In genomic region chr11:102268985-102269470, GRCh38 we compare ENCODE assay signal across 9 cellular contexts. TPM values are rescaled to one million over a fixed set of nuclear protein-coding genes. Genes with fewer than 3 reads are reported as not detected.
DNase-seq lines count a peak whose midpoint lies in the region; ATAC-seq and TF ChIP-seq lines count a peak whose summit lies in the region.
"Had no signal": no experiment of that assay in that cellular context is flagged by ENCODE, and none has a peak within 500 bp of the region (broad histone marks: within the 10 kb centered on the region; RNA-seq: fewer than 3 reads in every experiment).

No MANE protein-coding gene starts in this region.

- H2BK15ac ChIP-seq in neuronal stem cell (ENCODE audit: low read length) = no peak overlapping the region

- H3K18ac ChIP-seq in neuronal stem cell (ENCODE audit: low read length) = peak overlapping the region; percentile 13

- no peaks in the 10 kb centered on the region for H3K79me1 ChIP-seq in neuronal stem cell (ENCODE audit: low read depth, low read length)

- no CpG with 5 or more reads among the region's 6 CpGs for WGBS in neuronal stem cell (ENCODE audit: extremely low coverage in 2 of 2, insufficient read length in 2 of 2, insufficient replicate concordance in 1 of 2), 2 donors

- no peaks in the 10 kb centered on the region for H3K27me3 Mint-ChIP-seq in CD4-positive, alpha-beta T cell
- peaks cover 9 to 14% of the 10 kb centered on the region in 2 donors for H3K27me3 Mint-ChIP-seq in effector memory CD8-positive, alpha-beta T cell

- H2BK12ac ChIP-seq in neuronal stem cell (ENCODE audit: low read length) = no peak overlapping the region

- no peak overlapping the region for H3K27ac ChIP-seq in CD4-positive, alpha-beta T cell (ENCODE audit: low read depth, low read length)
- H3K27ac ChIP-seq in neuronal stem cell (replicated peaks; ENCODE audit: low read length) = no peak overlapping the region
- H3K27ac ChIP-seq: neutrophil had no signal

- POLR2A ChIA-PET in CD4-positive, alpha-beta T cell (lab: Charles Lee) = interaction anchor here (0.6 to 2.5 kb wide), 8 partner anchors 8 to 81 kb away, joined by 3 to 9 read pairs (median 4); no protein-coding TSS in a partner anchor

- DNase-seq in CD4-positive, alpha-beta T cell = no peak
- peak; percentile 30 for DNase-seq in NCI-H69 (lab: John Stamatoyannopoulos, UW)
- DNase-seq in effector memory CD8-positive, alpha-beta T cell = no peak
- no peak for DNase-seq in neuronal stem cell (ENCODE audit: low spot score)
- no peak for DNase-seq in hippocampal formation (lab: John Stamatoyannopoulos, UW)
- DNase-seq in NCI-H82 treated with DMSO at 0.1 percent for 48 hours (lab: John Stamatoyannopoulos, UW; ENCODE audit: unreplicated experiment) = no peak
- DNase-seq in activated CD8-positive, alpha-beta memory T cell treated with anti-CD3 and anti-CD28 coated beads for 24 hours = no peak

- no peak for ATAC-seq in CD4-positive, alpha-beta T cell (ENCODE audit: poor library complexity)
- no peak for ATAC-seq in effector memory CD8-positive, alpha-beta T cell (replicated peaks)
- no peak for ATAC-seq in HG03439 (IDR thresholded peaks at IDR 0.05; ENCODE audit: unreplicated experiment)

- H3K4me2 ChIP-seq in neuronal stem cell (ENCODE audit: insufficient read depth, low read length, poor library complexity, severe bottlenecking) = peak overlapping the region; percentile 30

- H3K4me1 ChIP-seq in neuronal stem cell (ENCODE audit: control insufficient read depth in 2 of 2, insufficient read depth in 1 of 2, low read depth in 1 of 2, low read length in 2 of 2) = peaks cover 0 to 6% of the 10 kb centered on the region in 2 donors

- peak overlapping the region; percentile 78 for H3K27ac Mint-ChIP-seq in CD4-positive, alpha-beta T cell
- H3K27ac Mint-ChIP-seq in effector memory CD8-positive, alpha-beta T cell = peak overlapping the region; percentile 42 to 76

- no peaks in the 10 kb centered on the region for H3K9me3 ChIP-seq in CD4-positive, alpha-beta T cell (ENCODE audit: control insufficient read depth, low read length)
- peaks cover 0 to 2% of the 10 kb centered on the region in 2 donors for H3K9me3 ChIP-seq in neuronal stem cell (replicated peaks in 1 of 2; ENCODE audit: control insufficient read depth in 2 of 2, insufficient read depth in 1 of 2, low read depth in 1 of 2, low read length in 2 of 2)
- H3K9me3 ChIP-seq: neutrophil had no signal

- no peak overlapping the region for H3K4me3 ChIP-seq in neuronal stem cell (ENCODE audit: low read length in 2 of 2)

- TF ChIP-seq CTCF in CD4-positive, alpha-beta T cell (IDR thresholded peaks at IDR 0.05) = peak; percentile 7

- no peak overlapping the region for H4K8ac ChIP-seq in neuronal stem cell (ENCODE audit: low read depth, low read length)

- H2BK120ac ChIP-seq in neuronal stem cell (ENCODE audit: low read depth, low read length) = no peak overlapping the region

- no peaks in the 10 kb centered on the region for H3K36me3 Mint-ChIP-seq in CD4-positive, alpha-beta T cell (ENCODE audit: low read depth)
- H3K36me3 Mint-ChIP-seq in effector memory CD8-positive, alpha-beta T cell (ENCODE audit: insufficient read depth) = no peaks in the 10 kb centered on the region

- H3K27me3 ChIP-seq in CD4-positive, alpha-beta T cell (ENCODE audit: control insufficient read depth, insufficient read depth, low read length) = no peaks in the 10 kb centered on the region
- H3K27me3 ChIP-seq in neuronal stem cell (ENCODE audit: control insufficient read depth in 3 of 3, insufficient read depth in 3 of 3, low read depth in 1 of 3, low read length in 3 of 3) = peaks cover 0 to 5% (median 0%) of the 10 kb centered on the region in 3 experiments

- CTCF ChIA-PET in CD4-positive, alpha-beta T cell (lab: Charles Lee) = interaction anchor here (0.8 to 3.2 kb wide), 11 partner anchors 11 to 354 kb away, joined by 3 to 14 read pairs (median 4); partner anchors contain the start of gene CEP126

- H2AFZ ChIP-seq in neuronal stem cell (ENCODE audit: low read length) = no peak overlapping the region

- H3K4me3 Mint-ChIP-seq in CD4-positive, alpha-beta T cell = peak overlapping the region; percentile 83
- H3K4me3 Mint-ChIP-seq in effector memory CD8-positive, alpha-beta T cell = peak overlapping the region; percentile 84 to 89

- peaks cover 41% of the 10 kb centered on the region for H3K4me1 Mint-ChIP-seq in CD4-positive, alpha-beta T cell (ENCODE audit: low read depth)
- H3K4me1 Mint-ChIP-seq in effector memory CD8-positive, alpha-beta T cell (ENCODE audit: low read depth in 2 of 2) = peaks cover 14 to 16% of the 10 kb centered on the region in 2 donors

- H3K9ac ChIP-seq in neuronal stem cell (ENCODE audit: low read depth, low read length, poor library complexity) = no peak overlapping the region

- no peaks in the 10 kb centered on the region for H3K36me3 ChIP-seq in neuronal stem cell (replicated peaks in 1 of 2; ENCODE audit: control insufficient read depth in 2 of 2, insufficient read depth in 2 of 2, low read length in 2 of 2)
- H3K36me3 ChIP-seq: neutrophil had no signal

- no peak overlapping the region for H3K4ac ChIP-seq in neuronal stem cell (ENCODE audit: low read length)

- H2AK5ac ChIP-seq in neuronal stem cell (ENCODE audit: low read depth, low read length) = no peak overlapping the region

- H3K14ac ChIP-seq in neuronal stem cell (ENCODE audit: low read length) = no peak overlapping the region

- H3K9me3 Mint-ChIP-seq in CD4-positive, alpha-beta T cell = no peaks in the 10 kb centered on the region
- H3K9me3 Mint-ChIP-seq in effector memory CD8-positive, alpha-beta T cell = no peaks in the 10 kb centered on the region

- H3K23ac ChIP-seq in neuronal stem cell (ENCODE audit: low read depth, low read length, poor library complexity) = no peak overlapping the region

- no peak overlapping the region for H4K91ac ChIP-seq in neuronal stem cell (ENCODE audit: low read depth, low read length, poor library complexity)

- no peak overlapping the region for H2BK5ac ChIP-seq in neuronal stem cell (ENCODE audit: low read length)

- intact Hi-C loops in CD4-positive, alpha-beta T cell (cut with DNase I, micrococcal nuclease) = loop anchor here (1.0 to 10.0 kb wide), 3 partner anchors 48 to 836 kb away; partner anchors contain the start of genes ANGPTL5 (in 1 of the 2), BIRC3 (in 1 of the 2), CEP126 (in 1 of the 2) and DYNC2H1 (in 1 of the 2)

RNA-seq across cellular contexts. Expression of gene BIRC3, which starts 48.3 kb away (rescaled TPM):
- total RNA-seq in CD4-positive, alpha-beta T cell = 100 to 1,000 TPM; 115 to 124 TPM
- 0.06 TPM for polyA plus RNA-seq in neuronal stem cell (2013, experiment 1 of 2)
- polyA plus RNA-seq in neuronal stem cell (2013, experiment 2 of 2) = 0.18 TPM
